Comparison of ENCODE assay signal across 23 cellular contexts in genomic region chr12:104155711-104156555, GRCh38.
"Had no signal": no experiment of that assay in that cellular context is flagged by ENCODE, and none has a peak within 500 bp of the region (broad histone marks: within the 10 kb centered on the region; RNA-seq: fewer than 3 reads in every experiment).

No MANE protein-coding gene starts in this region.

- H3K27ac ChIP-seq: dorsolateral prefrontal cortex, esophagus muscularis mucosa, foreskin keratinocyte, gastroesophageal sphincter, heart left ventricle, hepatocyte, ovary, psoas muscle, sigmoid colon, thoracic aorta, tibial nerve, vagina had no signal

- H3K4me1 Mint-ChIP-seq: nephron progenitor cell had no signal

- ATAC-seq: foreskin keratinocyte; gastroesophageal sphincter; heart left ventricle; left lobe of liver; naive thymus-derived CD8-positive, alpha-beta T cell; psoas muscle; stimulated activated naive B cell treated with anti-CD40 and anti-IgM and Interleukin-4, amounts not matched to agents 10 μg/mL and 1 μg/mL and 100 μg/mL, for 72 hours had no signal

- H3K36me3 Mint-ChIP-seq: naive thymus-derived CD8-positive, alpha-beta T cell; stimulated activated naive B cell treated with anti-CD40 and anti-IgM and Interleukin-4, amounts not matched to agents 10 μg/mL and 1 μg/mL and 100 μg/mL, for 72 hours had no signal

- H3K4me3 Mint-ChIP-seq: naive thymus-derived CD8-positive, alpha-beta T cell; nephron progenitor cell; stimulated activated naive B cell treated with anti-CD40 and anti-IgM and Interleukin-4, amounts not matched to agents 10 μg/mL and 1 μg/mL and 100 μg/mL, for 72 hours; stimulated activated naive CD8-positive, alpha-beta T cell treated with anti-CD3 and anti-CD28 coated beads, Interleukin-15, Interleukin-2, amounts not matched to agents 100 ng/mL and 50 ng/mL, for 24 hours had no signal

- H3K4me2 ChIP-seq: hepatocyte had no signal

- H3K4me3 ChIP-seq: dorsolateral prefrontal cortex, esophagus muscularis mucosa, gastroesophageal sphincter, heart left ventricle, hepatocyte, ovary, psoas muscle, sigmoid colon, thoracic aorta, tibial nerve, vagina had no signal

- H3K9me3 Mint-ChIP-seq: naive thymus-derived CD8-positive, alpha-beta T cell; nephron progenitor cell; stimulated activated naive B cell treated with anti-CD40 and anti-IgM and Interleukin-4, amounts not matched to agents 10 μg/mL and 1 μg/mL and 100 μg/mL, for 72 hours; stimulated activated naive CD8-positive, alpha-beta T cell treated with anti-CD3 and anti-CD28 coated beads, Interleukin-15, Interleukin-2, amounts not matched to agents 100 ng/mL and 50 ng/mL, for 24 hours had no signal

- DNase-seq: dorsolateral prefrontal cortex; effector CD4-positive, alpha-beta T cell; foreskin keratinocyte; heart left ventricle; kidney; mesendoderm; naive thymus-derived CD8-positive, alpha-beta T cell; nephron progenitor cell; nucleus accumbens; ovary; posterior cingulate gyrus; psoas muscle; right cardiac atrium; sigmoid colon; stimulated activated naive B cell treated with anti-CD40 and anti-IgM and Interleukin-4, amounts not matched to agents 10 μg/mL and 1 μg/mL and 100 μg/mL, for 72 hours had no signal

- H3K27ac Mint-ChIP-seq: naive thymus-derived CD8-positive, alpha-beta T cell; nephron progenitor cell; stimulated activated naive B cell treated with anti-CD40 and anti-IgM and Interleukin-4, amounts not matched to agents 10 μg/mL and 1 μg/mL and 100 μg/mL, for 72 hours; stimulated activated naive CD8-positive, alpha-beta T cell treated with anti-CD3 and anti-CD28 coated beads, Interleukin-15, Interleukin-2, amounts not matched to agents 100 ng/mL and 50 ng/mL, for 24 hours had no signal

- H3K27me3 Mint-ChIP-seq: naive thymus-derived CD8-positive, alpha-beta T cell; stimulated activated naive CD8-positive, alpha-beta T cell treated with anti-CD3 and anti-CD28 coated beads, Interleukin-15, Interleukin-2, amounts not matched to agents 100 ng/mL and 50 ng/mL, for 24 hours had no signal

- H3K4me1 ChIP-seq: esophagus muscularis mucosa, foreskin keratinocyte, gastroesophageal sphincter, heart left ventricle, psoas muscle, sigmoid colon, tibial nerve, vagina had no signal

- H3K36me3 ChIP-seq: esophagus muscularis mucosa, gastroesophageal sphincter, heart left ventricle, ovary, sigmoid colon, thoracic aorta, tibial nerve, vagina had no signal

- H3K27me3 ChIP-seq: dorsolateral prefrontal cortex, esophagus muscularis mucosa, foreskin keratinocyte, gastroesophageal sphincter, heart left ventricle, hepatocyte, ovary, sigmoid colon, tibial nerve, vagina had no signal

- H2AFZ ChIP-seq: hepatocyte had no signal

- H3K9me3 ChIP-seq: esophagus muscularis mucosa, gastroesophageal sphincter, heart left ventricle, ovary, psoas muscle, sigmoid colon, thoracic aorta, tibial nerve, vagina had no signal
